8 cellular contexts compared by ENCODE assay signal in the genomic region with DNA sequence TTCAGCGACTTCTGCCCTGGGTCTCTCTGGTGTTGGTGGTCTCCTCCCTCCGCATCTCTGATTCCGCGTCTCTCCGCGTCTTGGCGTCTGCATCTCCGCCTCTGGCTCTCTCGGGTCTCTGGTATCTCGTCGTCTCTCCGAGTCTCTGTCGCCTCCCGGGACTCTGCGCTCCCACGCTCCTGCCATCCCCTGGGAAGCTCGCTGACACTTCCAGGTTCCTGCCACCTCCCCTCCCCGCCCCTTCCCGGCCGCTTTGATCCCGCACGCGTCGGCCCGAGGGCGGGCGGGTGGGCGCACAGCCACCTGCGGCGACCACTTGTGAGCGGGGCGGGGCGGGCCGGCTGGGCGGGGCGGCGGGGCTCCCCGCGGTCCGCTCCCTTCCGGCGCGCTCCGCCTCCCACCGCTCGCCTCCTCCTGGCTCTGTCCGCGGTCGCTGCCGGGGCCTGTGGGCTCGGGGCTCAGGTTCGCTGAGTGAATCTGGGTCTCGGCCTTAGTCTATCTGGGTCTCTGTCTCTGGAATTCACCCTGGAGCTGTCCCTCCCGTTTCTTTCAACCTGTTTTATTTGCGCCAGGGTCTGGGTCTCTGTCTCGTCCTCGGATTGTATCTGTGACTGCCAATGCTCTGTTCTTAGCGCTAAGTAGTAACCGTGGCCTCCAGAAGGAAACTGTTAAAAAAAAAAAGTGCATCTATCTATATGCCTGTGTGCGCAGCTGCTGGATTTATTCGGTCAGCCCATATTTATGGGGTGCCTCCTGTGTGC. TPM values are rescaled to one million over a fixed set of nuclear protein-coding genes. Genes with fewer than 3 reads are reported as not detected.
DNase-seq lines count a peak whose midpoint lies in the region; ATAC-seq and TF ChIP-seq lines count a peak whose summit lies in the region.

No MANE protein-coding gene starts in this region.

- H3K4me3 ChIP-seq in GM06990 (replicated peaks; ENCODE audit: low read depth, low read length), result peak overlapping the region; percentile 70
- H3K4me3 ChIP-seq in colonic mucosa, result peak overlapping the region; percentile 62

- peaks cover 35% of the 10 kb centered on the region for H3K4me1 ChIP-seq in colonic mucosa

- H3K36me3 ChIP-seq in GM06990 (ENCODE audit: control insufficient read depth, insufficient read depth, low read length) (no peaks in the 10 kb centered on the region), colonic mucosa (no peaks in the 10 kb centered on the region)

- TF ChIP-seq CTCF in GM06990 (IDR thresholded peaks at IDR 0.05; ENCODE audit: insufficient read depth, low read length, poor library complexity, severe bottlenecking) (no peak), colonic mucosa (IDR thresholded peaks at IDR 0.05) (no peak)

- no peak overlapping the region for H3K27ac ChIP-seq in colonic mucosa

- H3K9ac ChIP-seq in colonic mucosa (ENCODE audit: low read depth in 2 of 2, low read length in 2 of 2), result peak overlapping the region; percentile 50 to 79

- H3K27me3 ChIP-seq in GM06990 (replicated peaks; ENCODE audit: control insufficient read depth, insufficient read depth, low read length) (no peaks in the 10 kb centered on the region), colonic mucosa (peaks cover 45% of the 10 kb centered on the region)

- H3K9me3 ChIP-seq in colonic mucosa, result no peaks in the 10 kb centered on the region

- ATAC-seq in HG02870 (IDR thresholded peaks at IDR 0.05; ENCODE audit: unreplicated experiment), result no peak

- intact Hi-C loops in colonic mucosa (cut with DNase I) (no loop called here), posterior vena cava (cut with DNase I) (no loop called here)

- DNase-seq in GM06990 (ENCODE audit: extremely low read depth, insufficient read length), result peak; percentile 76
- peak; percentile 61 for DNase-seq in HuH-7.5 (ENCODE audit: low spot score)
- peak; percentile 79 for DNase-seq in SW480 (ENCODE audit: low spot score)
- DNase-seq in colonic mucosa, result peak; percentile 67
- peak; percentile 76 for DNase-seq in left kidney (ENCODE audit: low read depth, low spot score)
- DNase-seq in stimulated activated naive CD4-positive, alpha-beta T cell treated with Interleukin-2 at 50 U/mL for 16 hours (lab: John Stamatoyannopoulos, UW), result peak; percentile 38
- DNase-seq in posterior vena cava (ENCODE audit: low spot score), result no peak

RNA-seq across cellular contexts. Expression of gene HES7, which starts 2.6 kb away (rescaled TPM):
- total RNA-seq in colonic mucosa (not detected), posterior vena cava (under 1 TPM in 1 of 2 donors, not detected in 1; 0.67 TPM)

RNA-seq across cellular contexts. Expression of gene ALOXE3, which starts 8.2 kb away (rescaled TPM):
- total RNA-seq in colonic mucosa (not detected), posterior vena cava (not detected)

RNA-seq across cellular contexts. Expression of gene PER1, which starts 25.7 kb away (rescaled TPM):
- total RNA-seq in colonic mucosa (10 to 100 TPM; 19.7 to 43.6 TPM), posterior vena cava (100 to 1,000 TPM; 203 to 206 TPM)

RNA-seq across cellular contexts. Expression of gene VAMP2, which starts 36.3 kb away (rescaled TPM):
- total RNA-seq in colonic mucosa, result 10 to 100 TPM; 34.0 to 38.8 TPM
- 10 to 100 TPM; 66.7 to 80.1 TPM for total RNA-seq in posterior vena cava

RNA-seq across cellular contexts. Expression of gene ALOX12B, which starts 39.0 kb away (rescaled TPM):
- total RNA-seq in colonic mucosa, result under 1 TPM; 0.48 to 0.69 TPM
- not detected for total RNA-seq in posterior vena cava

Comparison
In these comparisons a context has a peak if more than half of its experiments do, and no peak if none do; other contexts are left out.
1. RNA of gene PER1, which starts 25.7 kb away (total RNA-seq): 203 to 206 TPM in posterior vena cava; 19.7 to 43.6 TPM in colonic mucosa; every median in the first group is over 4 times any median in the second.